ENCODE assay signal across 25 cellular contexts in the genomic region with DNA sequence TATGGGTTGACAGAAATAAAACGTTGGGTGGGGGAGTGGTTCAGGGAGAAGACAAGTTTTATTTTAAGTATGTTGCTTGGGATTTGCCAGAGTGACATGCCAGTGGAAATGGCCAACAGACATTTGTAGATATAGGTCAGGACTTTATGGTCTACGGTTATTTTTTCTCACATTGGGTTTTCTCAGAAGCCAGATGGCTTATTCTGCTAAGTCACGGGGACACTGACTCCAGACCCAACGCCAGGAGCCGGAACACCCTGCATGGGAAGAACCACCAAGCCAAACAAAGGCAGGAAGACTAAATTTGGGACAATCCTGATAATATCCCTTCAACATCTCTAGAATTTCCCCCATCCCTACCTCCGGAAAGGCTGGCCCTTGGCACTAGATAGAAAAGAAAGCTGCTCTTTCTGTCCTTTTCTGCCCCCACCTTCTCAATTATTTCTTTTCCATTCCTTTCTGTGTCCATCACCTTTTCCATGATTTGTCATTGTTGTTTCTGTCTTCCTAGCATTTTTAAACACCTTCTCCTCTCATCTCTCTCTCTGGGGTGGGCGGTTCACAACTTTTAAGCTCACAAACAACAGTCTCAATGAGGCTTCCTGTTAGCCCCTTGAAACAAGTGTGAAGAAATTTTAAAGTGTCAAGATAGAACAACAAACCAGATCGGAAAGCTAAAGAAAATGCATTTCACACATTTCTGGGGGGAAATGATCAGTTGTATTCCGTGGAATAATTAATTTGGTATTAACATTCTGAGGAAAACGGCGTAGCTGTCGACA. TPM values are rescaled to one million over a fixed set of nuclear protein-coding genes. Genes with fewer than 3 reads are reported as not detected.
"Had no signal": no experiment of that assay in that cellular context is flagged by ENCODE, and none has a peak within 500 bp of the region (broad histone marks: within the 10 kb centered on the region; RNA-seq: fewer than 3 reads in every experiment).

No MANE protein-coding gene starts in this region.

- H3K36me3 ChIP-seq: transverse colon had no signal

- H3K27ac ChIP-seq: body of pancreas, epithelial cell of prostate, neutrophil, SK-N-MC, transverse colon, VCaP had no signal

- H3K9me3 Mint-ChIP-seq: activated T-cell treated with anti-CD3 and anti-CD28 coated beads, Interleukin-2, amount 50 U/mL, for 24 hours had no signal

- H3K27ac Mint-ChIP-seq: activated naive CD8-positive, alpha-beta T cell; activated T-cell treated with anti-CD3 and anti-CD28 coated beads, Interleukin-2, amount 50 U/mL, for 24 hours had no signal

- H3K4me3 Mint-ChIP-seq: activated naive CD8-positive, alpha-beta T cell; activated T-cell treated with anti-CD3 and anti-CD28 coated beads, Interleukin-2, amount 50 U/mL, for 24 hours; naive B cell had no signal

- H3K27me3 ChIP-seq: body of pancreas, left lung, neutrophil, transverse colon had no signal

- ATAC-seq: body of pancreas; left lung; stimulated activated naive CD8-positive, alpha-beta T cell treated with anti-CD3 and anti-CD28 coated beads, Interleukin-15, Interleukin-2, amounts not matched to agents 100 U/mL and 50 U/mL, for 24 hours had no signal

- DNase-seq: activated CD4-positive, alpha-beta T cell treated with anti-CD3 and anti-CD28 coated beads for 1 hour; activated CD4-positive, alpha-beta T cell treated with anti-CD3 and anti-CD28 coated beads, Interleukin-2, amount 50 U/mL, for 48 hours; activated effector memory CD4-positive, alpha-beta T cell treated with anti-CD3 and anti-CD28 coated beads, Interleukin-2, amount 50 U/mL, for 16 hours; activated T-cell treated with anti-CD3 and anti-CD28 coated beads, Interleukin-2, amount 50 U/mL, for 24 hours; amygdala; body of pancreas; effector memory CD4-positive, alpha-beta T cell; foreskin melanocyte; head of caudate nucleus; islet precursor cell; left lung; midbrain; naive B cell; posterior cingulate gyrus; stimulated activated CD4-positive, alpha-beta T cell treated with anti-CD3 and anti-CD28 coated beads, Interleukin-4, amount 100 ng/mL, for 4 hours; stimulated activated CD8-positive, alpha-beta memory T cell treated with anti-CD3 and anti-CD28 coated beads, Interleukin-4, amount 100 ng/mL, for 48 hours; stimulated activated naive CD8-positive, alpha-beta T cell treated with anti-CD3 and anti-CD28 coated beads, Interleukin-15, Interleukin-2, amounts not matched to agents 100 U/mL and 50 U/mL, for 24 hours; T-helper 1 cell; transverse colon had no signal

- H3K36me3 Mint-ChIP-seq: activated naive CD8-positive, alpha-beta T cell had no signal

- H3K4me3 ChIP-seq: body of pancreas, left lung, SK-N-MC, smooth muscle cell, transverse colon had no signal

- H3K9me3 ChIP-seq: body of pancreas, left lung, neutrophil, transverse colon had no signal

- H3K27me3 Mint-ChIP-seq: activated naive CD8-positive, alpha-beta T cell; activated T-cell treated with anti-CD3 and anti-CD28 coated beads, Interleukin-2, amount 50 U/mL, for 24 hours; naive B cell had no signal

RNA-seq across cellular contexts. Expression of a gene that starts 44.7 kb away (rescaled TPM):
- total RNA-seq: smooth muscle cell had no signal
